In genomic region chr3:123687286-123687685, GRCh38 we compare ENCODE assay signal across 1 cellular context.
TF ChIP-seq lines count a peak whose summit lies in the region.

No MANE protein-coding gene starts in this region.

TF ChIP-seq in endothelial cell of umbilical vein, 7 proteins besides CTCF, POLR2A, EP300 and RAD21 (continued from another document):
- no peak for TF ChIP-seq FOS (IDR thresholded peaks at IDR 0.05; ENCODE audit: borderline replicate concordance, insufficient read depth, low read length)
- no peak for TF ChIP-seq MAX (IDR thresholded peaks at IDR 0.05; ENCODE audit: insufficient read depth, insufficient read length)
- TF ChIP-seq POLR2AphosphoS5 (IDR thresholded peaks at IDR 0.05; ENCODE audit: insufficient read depth, low read depth, low read length) = no peak
